Comparison of ENCODE assay signal across 11 cellular contexts in genomic region chr1:3677411-3677944, GRCh38. TPM values are rescaled to one million over a fixed set of nuclear protein-coding genes. Genes with fewer than 3 reads are reported as not detected.
DNase-seq lines count a peak whose midpoint lies in the region; ATAC-seq, FAIRE-seq and TF ChIP-seq lines count a peak whose summit lies in the region.
"Had no signal": no experiment of that assay in that cellular context is flagged by ENCODE, and none has a peak within 500 bp of the region (broad histone marks: within the 10 kb centered on the region; RNA-seq: fewer than 3 reads in every experiment).

No MANE protein-coding gene starts in this region.

- no peaks in the 10 kb centered on the region for H3K36me3 Mint-ChIP-seq in activated T-helper 17 cell treated with anti-CD3 and anti-CD28 coated beads, Interleukin-2, amount 50 U/mL, for 72 hours (ENCODE audit: low read depth)

- DNase-seq in GM12892 (ENCODE audit: insufficient read length) (no peak), cerebellar nuclear complex (lab: John Stamatoyannopoulos, UW) (no peak), HK-2 (ENCODE audit: unreplicated experiment) (no peak), 8988T (no peak), caudate nucleus (lab: John Stamatoyannopoulos, UW) (no peak)
- DNase-seq: DMS53 had no signal

- peak; percentile 32; the same call in 1 of the 2 replicates for TF ChIP-seq POLR2A in GM12892 (IDR thresholded peaks at IDR 0.05; ENCODE audit: low read depth, low read length)

- H3K4me1 Mint-ChIP-seq in activated T-helper 17 cell treated with anti-CD3 and anti-CD28 coated beads, Interleukin-2, amount 50 U/mL, for 72 hours: peaks cover 16% of the 10 kb centered on the region

- peak; percentile 30 for FAIRE-seq in GM12892 (lab: Jason Lieb, UNC)

- no peak overlapping the region for H3K27ac ChIP-seq in caudate nucleus (ENCODE audit: low read depth, low read length)

- H3K4me3 Mint-ChIP-seq in activated T-helper 17 cell treated with anti-CD3 and anti-CD28 coated beads, Interleukin-2, amount 50 U/mL, for 72 hours: peak overlapping the region; percentile 17

- ATAC-seq in GM21381 (IDR thresholded peaks at IDR 0.05; ENCODE audit: unreplicated experiment): peak; percentile 1
- peak; percentile 21 for ATAC-seq in HG03354 (IDR thresholded peaks at IDR 0.05; ENCODE audit: poor library complexity, severe bottlenecking, unreplicated experiment)
- ATAC-seq in activated T-helper 17 cell treated with anti-CD3 and anti-CD28 coated beads, Interleukin-2, amount 50 U/mL, for 72 hours (replicated peaks): no peak
- ATAC-seq: left lung had no signal

- no peak overlapping the region for H3K27ac Mint-ChIP-seq in activated T-helper 17 cell treated with anti-CD3 and anti-CD28 coated beads, Interleukin-2, amount 50 U/mL, for 72 hours

- H3K9me3 Mint-ChIP-seq in activated T-helper 17 cell treated with anti-CD3 and anti-CD28 coated beads, Interleukin-2, amount 50 U/mL, for 72 hours: no peaks in the 10 kb centered on the region

- peaks cover 8% of the 10 kb centered on the region for H3K27me3 Mint-ChIP-seq in activated T-helper 17 cell treated with anti-CD3 and anti-CD28 coated beads, Interleukin-2, amount 50 U/mL, for 72 hours

RNA-seq across cellular contexts. Expression of gene TP73, which starts 25.2 kb away (rescaled TPM):
- polyA plus RNA-seq in GM12892 (2012; ENCODE audit: missing spikeins): 5.7 TPM
- total RNA-seq in activated T-helper 17 cell treated with anti-CD3 and anti-CD28 coated beads, Interleukin-2, amount 50 U/mL, for 72 hours: 1 to 10 TPM in 1 of 2 donors, under 1 TPM in 1; 0.95 to 1.1 TPM
- total RNA-seq: skeletal muscle tissue had no signal

RNA-seq across cellular contexts. Expression of gene WRAP73, which starts 27.6 kb away (rescaled TPM):
- polyA plus RNA-seq in GM12892 (2012; ENCODE audit: missing spikeins): 18.5 TPM
- 10 to 100 TPM; 14.4 to 27.7 TPM for total RNA-seq in activated T-helper 17 cell treated with anti-CD3 and anti-CD28 coated beads, Interleukin-2, amount 50 U/mL, for 72 hours

RNA-seq across cellular contexts. Expression of gene TPRG1L, which starts 52.7 kb away (rescaled TPM):
- polyA plus RNA-seq in GM12892 (2012; ENCODE audit: missing spikeins): 11.4 TPM
- 10 to 100 TPM in 1 of 2 donors, 1 to 10 TPM in 1; 8.9 to 10.4 TPM for total RNA-seq in activated T-helper 17 cell treated with anti-CD3 and anti-CD28 coated beads, Interleukin-2, amount 50 U/mL, for 72 hours
